In the genomic region with DNA sequence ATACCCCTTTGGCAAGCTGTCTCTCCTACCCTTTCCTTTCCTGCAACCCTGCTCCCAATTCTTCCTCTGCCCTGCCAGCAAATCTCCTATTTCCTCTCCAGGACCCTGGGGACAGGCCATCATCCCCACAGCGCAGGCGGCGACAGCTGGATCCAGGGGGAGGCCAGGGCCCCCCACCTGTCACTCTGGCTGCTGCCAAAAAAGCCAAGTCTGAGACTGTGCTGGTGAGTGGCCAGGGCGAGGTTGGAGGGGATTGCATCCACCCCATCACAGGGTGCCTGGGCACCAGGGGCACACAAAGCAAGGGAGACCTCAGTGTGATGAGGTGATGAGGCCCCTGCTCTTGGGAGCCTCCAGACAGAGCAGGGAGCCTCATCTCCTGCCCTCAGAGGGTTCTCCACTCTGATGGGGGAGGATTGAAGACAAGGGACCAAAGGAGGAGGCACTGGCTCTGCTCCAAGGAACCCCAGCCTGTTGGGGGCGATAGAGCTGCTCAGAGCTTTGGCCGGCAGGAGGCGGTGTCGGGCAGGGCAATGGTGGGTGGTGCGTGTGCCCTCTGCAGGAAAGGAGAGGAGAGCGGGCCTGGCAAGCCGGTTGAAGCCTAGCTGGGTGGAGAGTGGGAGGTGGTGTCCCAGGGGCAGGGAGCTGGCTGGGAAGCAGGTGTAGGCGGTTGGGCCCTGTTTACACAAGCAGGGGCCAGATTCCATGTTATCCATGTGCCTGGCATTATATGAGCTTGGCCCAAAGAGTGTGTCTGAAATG, we compare ENCODE assay signal across 7 cellular contexts. TPM values are rescaled to one million over a fixed set of nuclear protein-coding genes. Genes with fewer than 3 reads are reported as not detected.
DNase-seq lines count a peak whose midpoint lies in the region; ATAC-seq and TF ChIP-seq lines count a peak whose summit lies in the region.

No MANE protein-coding gene starts in this region.

- in situ Hi-C loops in GM13977 (cut with MboI; ENCODE audit: low pct_unique_long_range_greater_than_20kb, low sequenced_read_pairs, unreplicated experiment) = no loop called here

- peak overlapping the region; percentile 19 for H2BK120ac ChIP-seq in neuronal stem cell (ENCODE audit: low read depth, low read length)

- H2BK15ac ChIP-seq in neuronal stem cell (ENCODE audit: low read length) = no peak overlapping the region

- peak overlapping the region; percentile 15 for H3K23ac ChIP-seq in neuronal stem cell (ENCODE audit: low read depth, low read length, poor library complexity)

- H3K27ac ChIP-seq in neuronal stem cell (replicated peaks; ENCODE audit: low read length) = no peak overlapping the region

- H3K79me1 ChIP-seq in neuronal stem cell (ENCODE audit: low read depth, low read length) = no peaks in the 10 kb centered on the region

- H3K9ac ChIP-seq in neuronal stem cell (ENCODE audit: low read depth, low read length, poor library complexity) = no peak overlapping the region

- peaks cover 0 to 8% of the 10 kb centered on the region in 2 donors for H3K36me3 ChIP-seq in neuronal stem cell (replicated peaks in 1 of 2; ENCODE audit: control insufficient read depth in 2 of 2, insufficient read depth in 2 of 2, low read length in 2 of 2)

- no peak overlapping the region for H2AK5ac ChIP-seq in neuronal stem cell (ENCODE audit: low read depth, low read length)

- ATAC-seq in HG02885 (IDR thresholded peaks at IDR 0.05; ENCODE audit: poor library complexity, unreplicated experiment) = no peak

- no peaks in the 10 kb centered on the region for H3K27me3 ChIP-seq in neuronal stem cell (ENCODE audit: control insufficient read depth in 3 of 3, insufficient read depth in 3 of 3, low read depth in 1 of 3, low read length in 3 of 3)

- H3K4me1 ChIP-seq in neuronal stem cell (ENCODE audit: control insufficient read depth in 2 of 2, insufficient read depth in 1 of 2, low read depth in 1 of 2, low read length in 2 of 2) = no peaks in the 10 kb centered on the region

- no peak overlapping the region for H2BK12ac ChIP-seq in neuronal stem cell (ENCODE audit: low read length)

- H2AFZ ChIP-seq in neuronal stem cell (ENCODE audit: low read length) = no peak overlapping the region

- H2BK5ac ChIP-seq in neuronal stem cell (ENCODE audit: low read length) = peak overlapping the region; percentile 19

- WGBS in neuronal stem cell (ENCODE audit: extremely low coverage in 2 of 2, insufficient read length in 2 of 2, insufficient replicate concordance in 1 of 2), 2 donors = no CpG with 5 or more reads among the region's 12 CpGs

- no peaks in the 10 kb centered on the region for H3K9me3 ChIP-seq in neuronal stem cell (replicated peaks in 1 of 2; ENCODE audit: control insufficient read depth in 2 of 2, insufficient read depth in 1 of 2, low read depth in 1 of 2, low read length in 2 of 2)

- no peak overlapping the region for H3K14ac ChIP-seq in neuronal stem cell (ENCODE audit: low read length)

- no peak overlapping the region for H4K8ac ChIP-seq in neuronal stem cell (ENCODE audit: low read depth, low read length)

- no peak overlapping the region for H4K91ac ChIP-seq in neuronal stem cell (ENCODE audit: low read depth, low read length, poor library complexity)

- H3K4me3 ChIP-seq in neuronal stem cell (ENCODE audit: low read length in 2 of 2) = no peak overlapping the region

- DNase-seq in GM13977 (ENCODE audit: low spot score) (no peak), NCI-H510A treated with DMSO at 0.1 percent for 48 hours (lab: John Stamatoyannopoulos, UW) (peak; percentile 11), dermis blood vessel endothelial cell (peak; percentile 77), neuronal stem cell (ENCODE audit: low spot score) (no peak), OCI-M2 (lab: John Stamatoyannopoulos, UW; ENCODE audit: unreplicated experiment) (no peak), NCI-H345 (lab: John Stamatoyannopoulos, UW) (no peak)

- peak; percentile 72 for TF ChIP-seq CTCF in GM13977 (IDR thresholded peaks at IDR 0.05; ENCODE audit: extremely low read depth, insufficient read depth, missing control alignments)

- no peak overlapping the region for H3K4me2 ChIP-seq in neuronal stem cell (ENCODE audit: insufficient read depth, low read length, poor library complexity, severe bottlenecking)

- H3K18ac ChIP-seq in neuronal stem cell (ENCODE audit: low read length) = peak overlapping the region; percentile 52

- no peak overlapping the region for H3K4ac ChIP-seq in neuronal stem cell (ENCODE audit: low read length)

RNA-seq across cellular contexts. Expression of gene PDK2, which starts 15.6 kb away (rescaled TPM):
- 12.3 and 20.8 TPM in 2 replicates for total RNA-seq in dermis blood vessel endothelial cell
- 40.5 TPM for polyA plus RNA-seq in neuronal stem cell (2013, experiment 1 of 2)
- polyA plus RNA-seq in neuronal stem cell (2013, experiment 2 of 2) = 39.2 TPM

RNA-seq across cellular contexts. Expression of gene ITGA3, which starts 23.6 kb away (rescaled TPM):
- total RNA-seq in dermis blood vessel endothelial cell = 116 and 190 TPM in 2 replicates
- 8.3 TPM for polyA plus RNA-seq in neuronal stem cell (2013, experiment 1 of 2)
- polyA plus RNA-seq in neuronal stem cell (2013, experiment 2 of 2) = 6.8 TPM

RNA-seq across cellular contexts. Expression of gene SAMD14, which starts 50.4 kb away (rescaled TPM):
- total RNA-seq in dermis blood vessel endothelial cell = 5.1 and 5.8 TPM in 2 replicates
- polyA plus RNA-seq in neuronal stem cell (2013, experiment 1 of 2) = 31.6 TPM
- 33.4 TPM for polyA plus RNA-seq in neuronal stem cell (2013, experiment 2 of 2)

Comparison
In these comparisons a context has a peak if more than half of its experiments do, and no peak if none do; other contexts are left out.
1. DNase-seq: peak in NCI-H510A treated with DMSO at 0.1 percent for 48 hours (single experiment) and dermis blood vessel endothelial cell (single experiment); none in GM13977 (single experiment), neuronal stem cell (single experiment), OCI-M2 (single experiment) and NCI-H345 (single experiment).